18 cellular contexts compared by ENCODE assay signal in genomic region chr3:12221663-12222062, GRCh38.
DNase-seq lines count a peak whose midpoint lies in the region; ATAC-seq and TF ChIP-seq lines count a peak whose summit lies in the region.
"Had no signal": no experiment of that assay in that cellular context is flagged by ENCODE, and none has a peak within 500 bp of the region (broad histone marks: within the 10 kb centered on the region; RNA-seq: fewer than 3 reads in every experiment).

No MANE protein-coding gene starts in this region.

- intact Hi-C loops in Calu3 (cut with micrococcal nuclease; ENCODE audit: unreplicated experiment) (loop anchor here (2.0 to 5.0 kb wide), 2 partner anchors 49 to 66 kb away; partner anchors contain the start of gene PPARG), cardiac septum (cut with DNase I) (no loop called here), Right ventricle myocardium superior (cut with DNase I) (no loop called here)

- ATAC-seq in Right ventricle myocardium superior (ENCODE audit: poor library complexity), result no peak
- ATAC-seq: Right ventricle myocardium inferior had no signal

- H3K36me3 ChIP-seq in H7 (replicated peaks; ENCODE audit: control insufficient read depth, insufficient read depth, low read length), result no peaks in the 10 kb centered on the region

- H3K27ac Mint-ChIP-seq in Calu3 (ENCODE audit: unreplicated experiment) (peak overlapping the region; percentile 8), progenitor cell of endocrine pancreas (peak overlapping the region; percentile 88)
- H3K27ac Mint-ChIP-seq: HFFc6 had no signal

- H3K9me3 Mint-ChIP-seq in Calu3 (ENCODE audit: low read depth, unreplicated experiment) (no peaks in the 10 kb centered on the region), progenitor cell of endocrine pancreas (ENCODE audit: low read depth) (peaks cover 8% of the 10 kb centered on the region)

- H3K36me3 Mint-ChIP-seq in Calu3 (ENCODE audit: insufficient read depth, unreplicated experiment), result peaks cover 8% of the 10 kb centered on the region
- H3K36me3 Mint-ChIP-seq in progenitor cell of endocrine pancreas (ENCODE audit: insufficient read depth), result no peaks in the 10 kb centered on the region

- no TSS peak for BruUV-seq in Calu3 (replicated peaks; lab: Mats Ljungman, UMichigan)

- peak overlapping the region; percentile 33 for H3K4me3 Mint-ChIP-seq in Calu3 (ENCODE audit: low read depth, unreplicated experiment)
- no peak overlapping the region for H3K4me3 Mint-ChIP-seq in progenitor cell of endocrine pancreas (ENCODE audit: low read depth)
- H3K4me3 Mint-ChIP-seq: HFFc6 had no signal

- DNase-seq in Calu3 (no peak), HuH-7.5 (ENCODE audit: low spot score) (peak; percentile 81), glomerular visceral epithelial cell (ENCODE audit: extremely low spot score) (peak; percentile 21), progenitor cell of endocrine pancreas (ENCODE audit: low spot score, unreplicated experiment) (no peak), H7 (no peak), pons (ENCODE audit: low spot score) (no peak), cardiac septum (ENCODE audit: low spot score) (no peak), Right ventricle myocardium superior (no peak)
- DNase-seq: AML-193, GF-D8, HFFc6, KBM-7, NCI-H1417 treated with DMSO at 0.1 percent for 48 hours, NCI-H1930, NCI-H345, NCI-H524 treated with DMSO at 0.1 percent for 48 hours, SW 1271 had no signal

- TF ChIP-seq CTCF in Calu3 (IDR thresholded peaks at IDR 0.05; ENCODE audit: unreplicated experiment) (no peak), progenitor cell of endocrine pancreas (IDR thresholded peaks at IDR 0.05; ENCODE audit: unreplicated experiment) (no peak)

- H3K4me1 Mint-ChIP-seq in Calu3 (ENCODE audit: low read depth, unreplicated experiment) (peaks cover 46% of the 10 kb centered on the region), progenitor cell of endocrine pancreas (ENCODE audit: low read depth) (peaks cover 29% of the 10 kb centered on the region)

- no peaks in the 10 kb centered on the region for H3K27me3 ChIP-seq in H7 (ENCODE audit: control insufficient read depth, insufficient read depth, low read length)

- no peaks in the 10 kb centered on the region for H3K27me3 Mint-ChIP-seq in Calu3 (ENCODE audit: unreplicated experiment)
- H3K27me3 Mint-ChIP-seq in progenitor cell of endocrine pancreas, result no peaks in the 10 kb centered on the region

- H3K4me3 ChIP-seq in H7 (ENCODE audit: insufficient read depth, low read depth, low read length), result no peak overlapping the region

- CTCF ChIA-PET in Calu3 (lab: Charles Lee), result interaction anchor here (1.0 to 1.4 kb wide), 3 partner anchors 16 to 45 kb away, joined by 3 to 4 read pairs (median 3); no protein-coding TSS in a partner anchor

Comparison
In these comparisons a context has a peak if more than half of its experiments do, and no peak if none do; other contexts are left out.
1. DNase-seq: peak in HuH-7.5 (single experiment) and glomerular visceral epithelial cell (single experiment); none in Calu3 (single experiment), progenitor cell of endocrine pancreas (single experiment), H7 (single experiment), pons (single experiment), cardiac septum (single experiment) and Right ventricle myocardium superior (single experiment).